In the genomic region with DNA sequence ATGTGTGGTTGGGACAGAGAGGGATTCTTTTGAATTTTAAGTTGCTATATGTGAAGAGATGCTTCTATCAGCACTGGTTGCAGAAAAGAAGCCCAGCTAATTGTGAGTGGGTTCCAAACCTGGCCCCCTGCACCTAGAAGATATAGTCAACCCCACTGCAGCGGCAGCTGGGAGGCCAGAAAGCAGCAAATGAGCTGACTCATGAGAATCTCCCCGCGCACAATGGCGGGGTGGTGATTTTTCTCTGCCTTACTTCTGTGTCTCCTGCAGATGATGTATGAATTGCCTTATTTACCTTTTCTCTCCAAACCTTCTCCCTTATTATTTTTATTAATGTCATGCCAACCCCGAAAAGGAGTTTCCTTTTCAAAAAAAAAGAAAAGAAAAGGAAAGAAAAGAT, we compare ENCODE assay signal across 2 cellular contexts.
TF ChIP-seq lines count a peak whose summit lies in the region.

No MANE protein-coding gene starts in this region.

TF ChIP-seq in IMR-90, 13 proteins besides CTCF, POLR2A, EP300 and RAD21:
- TF ChIP-seq ELK1 (IDR thresholded peaks at IDR 0.05; ENCODE audit: borderline replicate concordance, low read depth, low read length) (no peak), MAFK (IDR thresholded peaks at IDR 0.05; ENCODE audit: low read depth, low read length) (0 out of 2 replicates have a peak, but pooled peaks have one; percentile 14)

TF ChIP-seq in WTC11, 78 proteins besides CTCF, POLR2A, EP300 and RAD21:
- TF ChIP-seq, protein P1, sequence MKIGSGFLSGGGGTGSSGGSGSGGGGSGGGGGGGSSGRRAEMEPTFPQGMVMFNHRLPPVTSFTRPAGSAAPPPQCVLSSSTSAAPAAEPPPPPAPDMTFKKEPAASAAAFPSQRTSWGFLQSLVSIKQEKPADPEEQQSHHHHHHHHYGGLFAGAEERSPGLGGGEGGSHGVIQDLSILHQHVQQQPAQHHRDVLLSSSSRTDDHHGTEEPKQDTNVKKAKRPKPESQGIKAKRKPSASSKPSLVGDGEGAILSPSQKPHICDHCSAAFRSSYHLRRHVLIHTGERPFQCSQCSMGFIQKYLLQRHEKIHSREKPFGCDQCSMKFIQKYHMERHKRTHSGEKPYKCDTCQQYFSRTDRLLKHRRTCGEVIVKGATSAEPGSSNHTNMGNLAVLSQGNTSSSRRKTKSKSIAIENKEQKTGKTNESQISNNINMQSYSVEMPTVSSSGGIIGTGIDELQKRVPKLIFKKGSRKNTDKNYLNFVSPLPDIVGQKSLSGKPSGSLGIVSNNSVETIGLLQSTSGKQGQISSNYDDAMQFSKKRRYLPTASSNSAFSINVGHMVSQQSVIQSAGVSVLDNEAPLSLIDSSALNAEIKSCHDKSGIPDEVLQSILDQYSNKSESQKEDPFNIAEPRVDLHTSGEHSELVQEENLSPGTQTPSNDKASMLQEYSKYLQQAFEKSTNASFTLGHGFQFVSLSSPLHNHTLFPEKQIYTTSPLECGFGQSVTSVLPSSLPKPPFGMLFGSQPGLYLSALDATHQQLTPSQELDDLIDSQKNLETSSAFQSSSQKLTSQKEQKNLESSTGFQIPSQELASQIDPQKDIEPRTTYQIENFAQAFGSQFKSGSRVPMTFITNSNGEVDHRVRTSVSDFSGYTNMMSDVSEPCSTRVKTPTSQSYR (CRISPR knock-in tag; IDR thresholded peaks at IDR 0.05), result no peak
- TF ChIP-seq ZNF121 (CRISPR knock-in tag; IDR thresholded peaks at IDR 0.05) (no peak), ZNF396 (CRISPR knock-in tag; IDR thresholded peaks at IDR 0.05; ENCODE audit: borderline replicate concordance) (no peak), MYBL2 (CRISPR knock-in tag; IDR thresholded peaks at IDR 0.05) (no peak), TEAD4 (CRISPR knock-in tag; IDR thresholded peaks at IDR 0.05) (no peak), FOXK1 (CRISPR knock-in tag; IDR thresholded peaks at IDR 0.05) (no peak), NR2C2 (CRISPR knock-in tag; IDR thresholded peaks at IDR 0.05) (no peak), ZBTB43 (CRISPR knock-in tag; IDR thresholded peaks at IDR 0.05) (no peak), HMGA2 (CRISPR knock-in tag; IDR thresholded peaks at IDR 0.05) (no peak), USF2 (CRISPR knock-in tag; IDR thresholded peaks at IDR 0.05) (no peak), TEAD1 (CRISPR knock-in tag; IDR thresholded peaks at IDR 0.05) (no peak)
- TF ChIP-seq, protein P2, sequence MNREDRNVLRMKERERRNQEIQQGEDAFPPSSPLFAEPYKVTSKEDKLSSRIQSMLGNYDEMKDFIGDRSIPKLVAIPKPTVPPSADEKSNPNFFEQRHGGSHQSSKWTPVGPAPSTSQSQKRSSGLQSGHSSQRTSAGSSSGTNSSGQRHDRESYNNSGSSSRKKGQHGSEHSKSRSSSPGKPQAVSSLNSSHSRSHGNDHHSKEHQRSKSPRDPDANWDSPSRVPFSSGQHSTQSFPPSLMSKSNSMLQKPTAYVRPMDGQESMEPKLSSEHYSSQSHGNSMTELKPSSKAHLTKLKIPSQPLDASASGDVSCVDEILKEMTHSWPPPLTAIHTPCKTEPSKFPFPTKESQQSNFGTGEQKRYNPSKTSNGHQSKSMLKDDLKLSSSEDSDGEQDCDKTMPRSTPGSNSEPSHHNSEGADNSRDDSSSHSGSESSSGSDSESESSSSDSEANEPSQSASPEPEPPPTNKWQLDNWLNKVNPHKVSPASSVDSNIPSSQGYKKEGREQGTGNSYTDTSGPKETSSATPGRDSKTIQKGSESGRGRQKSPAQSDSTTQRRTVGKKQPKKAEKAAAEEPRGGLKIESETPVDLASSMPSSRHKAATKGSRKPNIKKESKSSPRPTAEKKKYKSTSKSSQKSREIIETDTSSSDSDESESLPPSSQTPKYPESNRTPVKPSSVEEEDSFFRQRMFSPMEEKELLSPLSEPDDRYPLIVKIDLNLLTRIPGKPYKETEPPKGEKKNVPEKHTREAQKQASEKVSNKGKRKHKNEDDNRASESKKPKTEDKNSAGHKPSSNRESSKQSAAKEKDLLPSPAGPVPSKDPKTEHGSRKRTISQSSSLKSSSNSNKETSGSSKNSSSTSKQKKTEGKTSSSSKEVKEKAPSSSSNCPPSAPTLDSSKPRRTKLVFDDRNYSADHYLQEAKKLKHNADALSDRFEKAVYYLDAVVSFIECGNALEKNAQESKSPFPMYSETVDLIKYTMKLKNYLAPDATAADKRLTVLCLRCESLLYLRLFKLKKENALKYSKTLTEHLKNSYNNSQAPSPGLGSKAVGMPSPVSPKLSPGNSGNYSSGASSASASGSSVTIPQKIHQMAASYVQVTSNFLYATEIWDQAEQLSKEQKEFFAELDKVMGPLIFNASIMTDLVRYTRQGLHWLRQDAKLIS (CRISPR knock-in tag; IDR thresholded peaks at IDR 0.05; ENCODE audit: borderline replicate concordance), result no peak
- TF ChIP-seq, protein P3, sequence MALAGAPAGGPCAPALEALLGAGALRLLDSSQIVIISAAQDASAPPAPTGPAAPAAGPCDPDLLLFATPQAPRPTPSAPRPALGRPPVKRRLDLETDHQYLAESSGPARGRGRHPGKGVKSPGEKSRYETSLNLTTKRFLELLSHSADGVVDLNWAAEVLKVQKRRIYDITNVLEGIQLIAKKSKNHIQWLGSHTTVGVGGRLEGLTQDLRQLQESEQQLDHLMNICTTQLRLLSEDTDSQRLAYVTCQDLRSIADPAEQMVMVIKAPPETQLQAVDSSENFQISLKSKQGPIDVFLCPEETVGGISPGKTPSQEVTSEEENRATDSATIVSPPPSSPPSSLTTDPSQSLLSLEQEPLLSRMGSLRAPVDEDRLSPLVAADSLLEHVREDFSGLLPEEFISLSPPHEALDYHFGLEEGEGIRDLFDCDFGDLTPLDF (CRISPR knock-in tag; IDR thresholded peaks at IDR 0.05), result no peak
- TF ChIP-seq, protein P4, sequence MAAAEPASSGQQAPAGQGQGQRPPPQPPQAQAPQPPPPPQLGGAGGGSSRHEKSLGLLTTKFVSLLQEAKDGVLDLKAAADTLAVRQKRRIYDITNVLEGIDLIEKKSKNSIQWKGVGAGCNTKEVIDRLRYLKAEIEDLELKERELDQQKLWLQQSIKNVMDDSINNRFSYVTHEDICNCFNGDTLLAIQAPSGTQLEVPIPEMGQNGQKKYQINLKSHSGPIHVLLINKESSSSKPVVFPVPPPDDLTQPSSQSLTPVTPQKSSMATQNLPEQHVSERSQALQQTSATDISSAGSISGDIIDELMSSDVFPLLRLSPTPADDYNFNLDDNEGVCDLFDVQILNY (CRISPR knock-in tag; IDR thresholded peaks at IDR 0.05), result no peak
- TF ChIP-seq, protein P5, sequence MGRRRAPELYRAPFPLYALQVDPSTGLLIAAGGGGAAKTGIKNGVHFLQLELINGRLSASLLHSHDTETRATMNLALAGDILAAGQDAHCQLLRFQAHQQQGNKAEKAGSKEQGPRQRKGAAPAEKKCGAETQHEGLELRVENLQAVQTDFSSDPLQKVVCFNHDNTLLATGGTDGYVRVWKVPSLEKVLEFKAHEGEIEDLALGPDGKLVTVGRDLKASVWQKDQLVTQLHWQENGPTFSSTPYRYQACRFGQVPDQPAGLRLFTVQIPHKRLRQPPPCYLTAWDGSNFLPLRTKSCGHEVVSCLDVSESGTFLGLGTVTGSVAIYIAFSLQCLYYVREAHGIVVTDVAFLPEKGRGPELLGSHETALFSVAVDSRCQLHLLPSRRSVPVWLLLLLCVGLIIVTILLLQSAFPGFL (CRISPR knock-in tag; IDR thresholded peaks at IDR 0.05; ENCODE audit: borderline replicate concordance), result no peak
